In the genomic region with DNA sequence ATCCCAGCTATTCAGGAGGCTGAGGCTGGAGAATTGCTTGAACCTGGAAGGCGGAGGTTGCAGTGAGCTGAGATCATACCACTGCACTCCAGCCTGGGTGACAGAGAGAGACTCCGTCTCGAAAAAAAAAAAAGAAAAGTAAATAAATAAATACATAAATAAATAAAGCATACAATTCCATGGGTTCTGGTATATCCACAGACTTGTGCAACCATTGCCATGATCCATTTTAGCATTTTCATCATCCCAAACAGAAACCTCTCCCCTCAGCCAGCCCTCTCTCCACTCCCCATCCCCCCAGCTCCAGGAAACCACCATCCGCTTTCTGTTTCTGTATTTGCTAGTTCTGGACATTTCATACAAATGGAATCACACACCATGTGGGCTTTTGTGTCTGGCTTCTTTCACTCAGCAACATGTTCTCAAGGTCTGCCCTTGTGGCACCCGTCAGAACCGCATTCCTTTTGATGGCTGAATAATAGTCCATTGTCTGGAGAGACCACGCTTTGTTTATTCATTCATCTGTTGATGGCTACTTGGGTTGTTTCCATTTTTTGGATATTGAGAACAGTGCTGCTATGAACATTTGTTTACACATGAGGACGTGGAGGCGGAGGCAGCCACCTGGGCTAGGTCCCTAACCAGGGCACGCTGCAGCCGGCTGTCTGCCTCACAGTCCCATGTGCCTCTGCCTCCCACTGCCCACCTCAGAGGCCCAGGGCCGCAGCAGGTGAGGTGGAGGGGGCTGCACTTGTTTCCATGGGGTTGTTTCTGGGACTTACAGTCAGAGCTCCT, we compare ENCODE assay signal across 1 cellular context.
TF ChIP-seq lines count a peak whose summit lies in the region.

No MANE protein-coding gene starts in this region.

TF ChIP-seq in HepG2, 621 proteins besides CTCF, POLR2A, EP300 and RAD21 (continued from another document and continues in another):
- TF ChIP-seq ZNF687 (CRISPR knock-in tag; IDR thresholded peaks at IDR 0.05) (peak; percentile 34; the same call in 1 of the 2 replicates), ZNF556 (CRISPR knock-in tag; IDR thresholded peaks at IDR 0.05; ENCODE audit: borderline replicate concordance) (no peak), LBX2 (CRISPR knock-in tag; IDR thresholded peaks at IDR 0.05; ENCODE audit: borderline replicate concordance) (no peak), NONO (IDR thresholded peaks at IDR 0.05) (no peak), NONO (CRISPR knock-in tag; conservative IDR thresholded peaks at IDR 0.05) (no peak), NCOA5 (CRISPR knock-in tag; IDR thresholded peaks at IDR 0.05) (no peak), ZNF138 (CRISPR knock-in tag; IDR thresholded peaks at IDR 0.05; ENCODE audit: low read depth) (no peak), FOSL2 (CRISPR knock-in tag; IDR thresholded peaks at IDR 0.05) (peak; percentile 33), PATZ1 (CRISPR knock-in tag; IDR thresholded peaks at IDR 0.05) (no peak), TEAD3 (CRISPR knock-in tag; optimal IDR thresholded peaks at IDR 0.05; ENCODE audit: borderline replicate concordance) (peak; percentile 12), MYC (CRISPR knock-in tag; IDR thresholded peaks at IDR 0.05; ENCODE audit: borderline replicate concordance) (peak; percentile 28; the same call in 1 of the 2 replicates), ZGPAT (CRISPR knock-in tag; IDR thresholded peaks at IDR 0.05) (peak; percentile 51; the same call in 1 of the 2 replicates), ZNF12 (CRISPR knock-in tag; IDR thresholded peaks at IDR 0.05) (0 out of 2 replicates have a peak, but pooled peaks have one; percentile 47), ZNF720 (CRISPR knock-in tag; IDR thresholded peaks at IDR 0.05) (no peak), BCL6 (CRISPR knock-in tag; IDR thresholded peaks at IDR 0.05) (peak; percentile 52; the same call in 1 of the 2 replicates), ZBTB40 (IDR thresholded peaks at IDR 0.05) (no peak), ZBTB40 (CRISPR knock-in tag; IDR thresholded peaks at IDR 0.05) (no peak), HMG20B (CRISPR knock-in tag; conservative IDR thresholded peaks at IDR 0.05) (no peak), ZNF598 (CRISPR knock-in tag; IDR thresholded peaks at IDR 0.05; ENCODE audit: borderline replicate concordance) (no peak), RARA (CRISPR knock-in tag; IDR thresholded peaks at IDR 0.05) (peak; percentile 53; the same call in 1 of the 2 replicates), ZNF563 (CRISPR knock-in tag; IDR thresholded peaks at IDR 0.05) (no peak), ARNT (IDR thresholded peaks at IDR 0.05) (no peak), U2AF1 (optimal IDR thresholded peaks at IDR 0.05; ENCODE audit: low read depth, low read length) (no peak), SKI (IDR thresholded peaks at IDR 0.05; ENCODE audit: partially characterized antibody) (peak; percentile 49)
- TF ChIP-seq, protein P1, sequence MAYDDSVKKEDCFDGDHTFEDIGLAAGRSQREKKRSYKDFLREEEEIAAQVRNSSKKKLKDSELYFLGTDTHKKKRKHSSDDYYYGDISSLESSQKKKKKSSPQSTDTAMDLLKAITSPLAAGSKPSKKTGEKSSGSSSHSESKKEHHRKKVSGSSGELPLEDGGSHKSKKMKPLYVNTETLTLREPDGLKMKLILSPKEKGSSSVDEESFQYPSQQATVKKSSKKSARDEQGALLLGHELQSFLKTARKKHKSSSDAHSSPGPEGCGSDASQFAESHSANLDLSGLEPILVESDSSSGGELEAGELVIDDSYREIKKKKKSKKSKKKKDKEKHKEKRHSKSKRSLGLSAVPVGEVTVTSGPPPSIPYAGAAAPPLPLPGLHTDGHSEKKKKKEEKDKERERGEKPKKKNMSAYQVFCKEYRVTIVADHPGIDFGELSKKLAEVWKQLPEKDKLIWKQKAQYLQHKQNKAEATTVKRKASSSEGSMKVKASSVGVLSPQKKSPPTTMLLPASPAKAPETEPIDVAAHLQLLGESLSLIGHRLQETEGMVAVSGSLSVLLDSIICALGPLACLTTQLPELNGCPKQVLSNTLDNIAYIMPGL (CRISPR knock-in tag; IDR thresholded peaks at IDR 0.05; ENCODE audit: borderline replicate concordance in 1 of 2, low read depth in 1 of 2), result no peak
- TF ChIP-seq, protein P2, sequence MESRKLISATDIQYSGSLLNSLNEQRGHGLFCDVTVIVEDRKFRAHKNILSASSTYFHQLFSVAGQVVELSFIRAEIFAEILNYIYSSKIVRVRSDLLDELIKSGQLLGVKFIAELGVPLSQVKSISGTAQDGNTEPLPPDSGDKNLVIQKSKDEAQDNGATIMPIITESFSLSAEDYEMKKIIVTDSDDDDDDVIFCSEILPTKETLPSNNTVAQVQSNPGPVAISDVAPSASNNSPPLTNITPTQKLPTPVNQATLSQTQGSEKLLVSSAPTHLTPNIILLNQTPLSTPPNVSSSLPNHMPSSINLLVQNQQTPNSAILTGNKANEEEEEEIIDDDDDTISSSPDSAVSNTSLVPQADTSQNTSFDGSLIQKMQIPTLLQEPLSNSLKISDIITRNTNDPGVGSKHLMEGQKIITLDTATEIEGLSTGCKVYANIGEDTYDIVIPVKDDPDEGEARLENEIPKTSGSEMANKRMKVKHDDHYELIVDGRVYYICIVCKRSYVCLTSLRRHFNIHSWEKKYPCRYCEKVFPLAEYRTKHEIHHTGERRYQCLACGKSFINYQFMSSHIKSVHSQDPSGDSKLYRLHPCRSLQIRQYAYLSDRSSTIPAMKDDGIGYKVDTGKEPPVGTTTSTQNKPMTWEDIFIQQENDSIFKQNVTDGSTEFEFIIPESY (CRISPR knock-in tag; IDR thresholded peaks at IDR 0.05), result no peak
- TF ChIP-seq, protein P3, sequence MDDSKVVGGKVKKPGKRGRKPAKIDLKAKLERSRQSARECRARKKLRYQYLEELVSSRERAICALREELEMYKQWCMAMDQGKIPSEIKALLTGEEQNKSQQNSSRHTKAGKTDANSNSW (CRISPR knock-in tag; IDR thresholded peaks at IDR 0.05; ENCODE audit: borderline replicate concordance), result no peak
- TF ChIP-seq, protein P4, sequence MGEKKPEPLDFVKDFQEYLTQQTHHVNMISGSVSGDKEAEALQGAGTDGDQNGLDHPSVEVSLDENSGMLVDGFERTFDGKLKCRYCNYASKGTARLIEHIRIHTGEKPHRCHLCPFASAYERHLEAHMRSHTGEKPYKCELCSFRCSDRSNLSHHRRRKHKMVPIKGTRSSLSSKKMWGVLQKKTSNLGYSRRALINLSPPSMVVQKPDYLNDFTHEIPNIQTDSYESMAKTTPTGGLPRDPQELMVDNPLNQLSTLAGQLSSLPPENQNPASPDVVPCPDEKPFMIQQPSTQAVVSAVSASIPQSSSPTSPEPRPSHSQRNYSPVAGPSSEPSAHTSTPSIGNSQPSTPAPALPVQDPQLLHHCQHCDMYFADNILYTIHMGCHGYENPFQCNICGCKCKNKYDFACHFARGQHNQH (CRISPR knock-in tag; IDR thresholded peaks at IDR 0.05), result no peak
